14 cellular contexts compared by ENCODE assay signal in genomic region chr1:119784127-119784781, GRCh38. TPM values are rescaled to one million over a fixed set of nuclear protein-coding genes. Genes with fewer than 3 reads are reported as not detected.
DNase-seq lines count a peak whose midpoint lies in the region; ATAC-seq, FAIRE-seq and TF ChIP-seq lines count a peak whose summit lies in the region.
"Had no signal": no experiment of that assay in that cellular context is flagged by ENCODE, and none has a peak within 500 bp of the region (broad histone marks: within the 10 kb centered on the region; RNA-seq: fewer than 3 reads in every experiment).

No MANE protein-coding gene starts in this region.

- peaks cover 54% of the 10 kb centered on the region for H3K4me1 ChIP-seq in hepatocyte (ENCODE audit: insufficient read depth)

- no peaks in the 10 kb centered on the region for H3K9me3 ChIP-seq in hepatocyte (ENCODE audit: low read depth)

- no peak overlapping the region for H3K4me3 ChIP-seq in hepatocyte
- H3K4me3 ChIP-seq: GM12878 had no signal

- no peaks in the 10 kb centered on the region for H3K36me3 ChIP-seq in hepatocyte (replicated peaks; ENCODE audit: insufficient read depth, low read depth)

- TF ChIP-seq CTCF in brain (conservative IDR thresholded peaks at IDR 0.05), result no peak
- TF ChIP-seq CTCF in hepatocyte (IDR thresholded peaks at IDR 0.05; ENCODE audit: poor library complexity), result no peak

- H3K9me2 ChIP-seq in hepatocyte (replicated peaks; ENCODE audit: insufficient read depth), result no peaks in the 10 kb centered on the region

- no peaks in the 10 kb centered on the region for H3K9me3 Mint-ChIP-seq in brain
- H3K9me3 Mint-ChIP-seq: activated CD4-positive, alpha-beta T cell treated with anti-CD3 and anti-CD28 coated beads, Interleukin-2, amount 10 ng/mL, durations not matched to agents 24 days and 14 days; naive thymus-derived CD8-positive, alpha-beta T cell had no signal

- H2AFZ ChIP-seq in hepatocyte, result no peak overlapping the region

- peak overlapping the region in 3 of 5 experiments; percentile 3 to 77 (median 38) for H3K27ac Mint-ChIP-seq in brain
- H3K27ac Mint-ChIP-seq: activated CD4-positive, alpha-beta T cell treated with anti-CD3 and anti-CD28 coated beads, Interleukin-2, amount 10 ng/mL, durations not matched to agents 24 days and 14 days; naive thymus-derived CD8-positive, alpha-beta T cell had no signal

- no peaks in the 10 kb centered on the region for H3K36me3 Mint-ChIP-seq in brain
- H3K36me3 Mint-ChIP-seq: naive thymus-derived CD8-positive, alpha-beta T cell had no signal

- H3K4me3 Mint-ChIP-seq in brain, result no peak overlapping the region
- H3K4me3 Mint-ChIP-seq: activated CD4-positive, alpha-beta T cell treated with anti-CD3 and anti-CD28 coated beads, Interleukin-2, amount 10 ng/mL, durations not matched to agents 24 days and 14 days; naive thymus-derived CD8-positive, alpha-beta T cell had no signal

- no peaks in the 10 kb centered on the region for H4K20me1 ChIP-seq in hepatocyte (ENCODE audit: insufficient read depth, poor library complexity, severe bottlenecking)

- H3K4me2 ChIP-seq in hepatocyte, result peak overlapping the region; percentile 16

- ATAC-seq in GM19467 (IDR thresholded peaks at IDR 0.05; ENCODE audit: unreplicated experiment) (no peak), GM18861 (IDR thresholded peaks at IDR 0.05; ENCODE audit: unreplicated experiment) (no peak)
- ATAC-seq: GM12878; naive thymus-derived CD8-positive, alpha-beta T cell had no signal

- peaks cover 10% of the 10 kb centered on the region for H3K27me3 Mint-ChIP-seq in brain

- no peaks in the 10 kb centered on the region for H3K27me3 ChIP-seq in hepatocyte

- FAIRE-seq in RCC 7860 (lab: Jason Lieb, UNC), result no peak
- FAIRE-seq: GM12878 had no signal

- peaks cover 44% of the 10 kb centered on the region for H3K4me1 Mint-ChIP-seq in brain
- H3K4me1 Mint-ChIP-seq: naive thymus-derived CD8-positive, alpha-beta T cell had no signal

- H3K79me2 ChIP-seq in hepatocyte, result no peaks in the 10 kb centered on the region

- DNase-seq in LHCN-M2 (ENCODE audit: low read depth), result peak; percentile 27
- DNase-seq in hepatocyte (ENCODE audit: low spot score), result no peak
- peak; percentile 39 for DNase-seq in stromal cell of bone marrow (ENCODE audit: low read depth)
- DNase-seq in activated CD4-positive, alpha-beta T cell treated with anti-CD3 and anti-CD28 coated beads, Interleukin-2, amount 50 U/mL, for 48 hours, result no peak
- no peak for DNase-seq in RCC 7860 (ENCODE audit: low spot score)
- DNase-seq: activated CD4-positive, alpha-beta T cell treated with anti-CD3 and anti-CD28 coated beads, Interleukin-2, amount 10 ng/mL, durations not matched to agents 24 days and 14 days; dermis blood vessel endothelial cell; naive thymus-derived CD8-positive, alpha-beta T cell; SHP77; stimulated activated naive CD4-positive, alpha-beta T cell treated with Interleukin-2 at 50 U/mL for 16 hours had no signal

- peak overlapping the region; percentile 85 for H3K27ac ChIP-seq in hepatocyte

- WGBS in hepatocyte (ENCODE audit: low lambda C conversion rate, missing lambda C conversion rate), result 73% methylated on average over 4 of the region's 4 CpGs

RNA-seq across cellular contexts. Expression of gene HMGCS2, which starts 15.5 kb away (rescaled TPM):
- not detected in 2 replicates for total RNA-seq in LHCN-M2 (2014; rRNA removed)
- not detected for polyA plus RNA-seq in LHCN-M2 (2012)
- not detected for polyA plus RNA-seq in brain (ENCODE audit: insufficient read depth, low read depth, low replicate concordance)
- total RNA-seq in hepatocyte, result 188 and 207 TPM in 2 replicates
- 119 and 167 TPM in 2 replicates for polyA plus RNA-seq in hepatocyte
- total RNA-seq: activated CD4-positive, alpha-beta T cell treated with anti-CD3 and anti-CD28 coated beads, Interleukin-2, amount 10 ng/mL, durations not matched to agents 24 days and 14 days; dermis blood vessel endothelial cell; naive thymus-derived CD8-positive, alpha-beta T cell had no signal
- polyA plus RNA-seq: GM12878; naive thymus-derived CD8-positive, alpha-beta T cell had no signal

RNA-seq across cellular contexts. Expression of gene REG4, which starts 27.0 kb away (rescaled TPM):
- total RNA-seq in LHCN-M2 (2014; rRNA removed), result not detected in 2 replicates
- polyA plus RNA-seq in LHCN-M2 (2012), result not detected
- not detected for polyA plus RNA-seq in brain (ENCODE audit: insufficient read depth, low read depth, low replicate concordance)
- 103 and 106 TPM in 2 replicates for total RNA-seq in hepatocyte
- polyA plus RNA-seq in hepatocyte, result 79.4 and 111 TPM in 2 replicates
- total RNA-seq: dermis blood vessel endothelial cell, GM12878 had no signal
- polyA plus RNA-seq: GM12878 had no signal

Comparison
In these comparisons a context has a peak if more than half of its experiments do, and no peak if none do; other contexts are left out.
1. DNase-seq: peak in LHCN-M2 (single experiment) and stromal cell of bone marrow (single experiment); none in hepatocyte (single experiment), activated CD4-positive, alpha-beta T cell treated with anti-CD3 and anti-CD28 coated beads, Interleukin-2, amount 50 U/mL, for 48 hours (0 of 2) and RCC 7860 (single experiment).
2. RNA of gene HMGCS2, which starts 15.5 kb away (total RNA-seq): 188 to 207 TPM in hepatocyte; not detected in LHCN-M2; every median in the first group is over 100 times any median in the second.
3. RNA of gene REG4, which starts 27.0 kb away (total RNA-seq): 103 to 106 TPM in hepatocyte; not detected in LHCN-M2; every median in the first group is over 100 times any median in the second.